In genomic region chr17:31007695-31008373, GRCh38 we compare ENCODE assay signal across 8 cellular contexts. TPM values are rescaled to one million over a fixed set of nuclear protein-coding genes. Genes with fewer than 3 reads are reported as not detected.
DNase-seq lines count a peak whose midpoint lies in the region; TF ChIP-seq lines count a peak whose summit lies in the region.

No MANE protein-coding gene starts in this region.

- H3K27ac ChIP-seq in WERI-Rb-1 (peak overlapping the region; percentile 56), rectal smooth muscle tissue (ENCODE audit: low read depth, low read length) (peak overlapping the region; percentile 77)

- no peak for TF ChIP-seq CTCF in GM12864 (IDR thresholded peaks at IDR 0.05; ENCODE audit: low read depth, low read length, missing control alignments)
- TF ChIP-seq CTCF in WERI-Rb-1 (IDR thresholded peaks at IDR 0.05; ENCODE audit: low read depth, low read length) = no peak
- TF ChIP-seq CTCF in fibroblast of villous mesenchyme (IDR thresholded peaks at IDR 0.05; ENCODE audit: insufficient read depth, low read depth, low read length) = no peak

- H3K9ac ChIP-seq in rectal smooth muscle tissue (ENCODE audit: low read length) = peak overlapping the region; percentile 38

- no peaks in the 10 kb centered on the region for H3K36me3 ChIP-seq in WERI-Rb-1
- no peaks in the 10 kb centered on the region for H3K36me3 ChIP-seq in rectal smooth muscle tissue (ENCODE audit: control insufficient read depth, insufficient read depth, low read length)

- DNase-seq in GM12864 (ENCODE audit: low read depth) = no peak
- no peak for DNase-seq in WERI-Rb-1
- DNase-seq in fibroblast of villous mesenchyme (ENCODE audit: low read depth) = no peak
- no peak for DNase-seq in stimulated activated CD8-positive, alpha-beta memory T cell treated with anti-CD3 and anti-CD28 coated beads, Interleukin-4, amount 100 ng/mL, for 48 hours
- no peak for DNase-seq in stimulated activated CD4-positive, alpha-beta T cell treated with anti-CD3 and anti-CD28 coated beads, Interleukin-2, amount 100 ng/mL, for 24 hours
- DNase-seq in islet precursor cell = no peak
- no peak for DNase-seq in middle frontal gyrus (ENCODE audit: extremely low spot score, low spot score)

- no peaks in the 10 kb centered on the region for H3K4me1 ChIP-seq in rectal smooth muscle tissue (ENCODE audit: control insufficient read depth, insufficient read depth, low read length)

- H3K4me3 ChIP-seq in GM12864 (ENCODE audit: low read depth, low read length) (peak overlapping the region; percentile 86), WERI-Rb-1 (ENCODE audit: low read depth, low read length) (peak overlapping the region; percentile 59), fibroblast of villous mesenchyme (ENCODE audit: low read depth, low read length) (peak overlapping the region; percentile 60), rectal smooth muscle tissue (ENCODE audit: low read length) (peak overlapping the region; percentile 75)

- H3K27me3 ChIP-seq in WERI-Rb-1 (ENCODE audit: insufficient read depth, low read depth, severe bottlenecking) = no peaks in the 10 kb centered on the region
- H3K27me3 ChIP-seq in rectal smooth muscle tissue (ENCODE audit: control insufficient read depth, insufficient read depth, low read length) = no peaks in the 10 kb centered on the region

- H3K9me3 ChIP-seq in WERI-Rb-1 (ENCODE audit: severe bottlenecking) = no peaks in the 10 kb centered on the region

RNA-seq across cellular contexts. Expression of gene RNF135, which starts 37.0 kb away (rescaled TPM):
- total RNA-seq in fibroblast of villous mesenchyme = 8.4 and 8.6 TPM in 2 replicates
